16 cellular contexts compared by ENCODE assay signal in genomic region chr12:115472852-115473251, GRCh38.
DNase-seq lines count a peak whose midpoint lies in the region; ATAC-seq, FAIRE-seq and TF ChIP-seq lines count a peak whose summit lies in the region.
"Had no signal": no experiment of that assay in that cellular context is flagged by ENCODE, and none has a peak within 500 bp of the region (broad histone marks: within the 10 kb centered on the region; RNA-seq: fewer than 3 reads in every experiment).

No MANE protein-coding gene starts in this region.

- no peak for TF ChIP-seq EP300 in H1 (IDR thresholded peaks at IDR 0.05; ENCODE audit: borderline replicate concordance in 1 of 2, low read depth in 2 of 2, low read length in 2 of 2)

- no peak overlapping the region for H3K4me3 Mint-ChIP-seq in MCF 10A (ENCODE audit: unreplicated experiment)
- no peak overlapping the region for H3K4me3 Mint-ChIP-seq in effector memory CD8-positive, alpha-beta T cell
- H3K4me3 Mint-ChIP-seq: CD8-positive, alpha-beta T cell had no signal

- no peak overlapping the region; the same call in 1 of the 2 replicates for H2BK12ac ChIP-seq in H1 (ENCODE audit: low read depth, low read length)

- no peak overlapping the region for H3K14ac ChIP-seq in H1 (ENCODE audit: insufficient read length)

- TF ChIP-seq CTCF in breast epithelium (IDR thresholded peaks at IDR 0.05) (no peak), MCF 10A (IDR thresholded peaks at IDR 0.05; ENCODE audit: unreplicated experiment) (no peak), H1 (IDR thresholded peaks at IDR 0.05; ENCODE audit: control extremely low read depth in 1 of 3, insufficient read depth in 1 of 3, low read depth in 1 of 3, low read length in 3 of 3) (no peak)

- POLR2A ChIA-PET in MCF 10A (lab: Yijun Ruan, JAX) = no interaction called here
- POLR2A ChIA-PET in H1 (lab: Charles Lee; ENCODE audit: partially characterized antibody) = no interaction called here

- H2AFZ ChIP-seq in H1 (ENCODE audit: low read length) (no peak overlapping the region), Karpas-422 (ENCODE audit: low read length) (no peak overlapping the region)
- H2AFZ ChIP-seq: GM23248 had no signal

- H3K23me2 ChIP-seq in H1 (ENCODE audit: low read depth, low read length) = no peaks in the 10 kb centered on the region

- H2BK120ac ChIP-seq in H1 (replicated peaks; ENCODE audit: low read depth, low read length) = no peak overlapping the region

- H3K9me3 Mint-ChIP-seq in MCF 10A (ENCODE audit: unreplicated experiment) = no peaks in the 10 kb centered on the region
- peaks cover 0 to 2% of the 10 kb centered on the region in 2 donors for H3K9me3 Mint-ChIP-seq in effector memory CD8-positive, alpha-beta T cell

- CTCF ChIA-PET in MCF 10A (lab: Yijun Ruan, JAX) = no interaction called here
- CTCF ChIA-PET in H1 (lab: Charles Lee; ENCODE audit: partially characterized antibody) = interaction anchor here (1.6 kb wide), 1 partner anchor 19 kb away, joined by 5 read pairs; no protein-coding TSS in a partner anchor

- H3K36me3 ChIP-seq in breast epithelium (no peaks in the 10 kb centered on the region), H1 (ENCODE audit: control insufficient read depth in 2 of 4, insufficient read depth in 4 of 4, low read length in 3 of 4) (no peaks in the 10 kb centered on the region), Karpas-422 (ENCODE audit: insufficient read depth, low read length) (no peaks in the 10 kb centered on the region)
- H3K36me3 ChIP-seq: BLaER1 had no signal

- H3K27me3 ChIP-seq in breast epithelium (no peaks in the 10 kb centered on the region), H1 (replicated peaks in 1 of 4; ENCODE audit: control insufficient read depth in 3 of 4, extremely low read depth in 1 of 4, insufficient read depth in 3 of 4, low read length in 3 of 4) (no peaks in the 10 kb centered on the region), Karpas-422 (ENCODE audit: low read length) (no peaks in the 10 kb centered on the region)
- H3K27me3 ChIP-seq: BLaER1 had no signal

- no peak overlapping the region for H2BK5ac ChIP-seq in H1 (ENCODE audit: low read depth, low read length)

- H3K23ac ChIP-seq in H1 (ENCODE audit: insufficient read length) = no peak overlapping the region

- H4K5ac ChIP-seq in H1 (ENCODE audit: insufficient read length, low read depth, low read length) = no peak overlapping the region

- DNase-seq in breast epithelium (ENCODE audit: low spot score in 2 of 2) (no peak), MCF 10A (ENCODE audit: unreplicated experiment) (no peak), NCI-H748 treated with DMSO at 0.1 percent for 48 hours (lab: John Stamatoyannopoulos, UW) (peak; percentile 55), H1 (ENCODE audit: low read depth in 1 of 2, low spot score in 2 of 2) (no peak), Karpas-422 (no peak)
- no peak for DNase-seq in effector memory CD8-positive, alpha-beta T cell
- DNase-seq: 8988T; Calu3; CD8-positive, alpha-beta T cell; DMS79 treated with DMSO at 0.1 percent for 48 hours; GF-D8; GM23248; H7 had no signal

- no peak overlapping the region for H3K18ac ChIP-seq in H1 (ENCODE audit: extremely low read depth, low read length)

- intact Hi-C loops in breast epithelium (cut with DNase I; ENCODE audit: low total_unique reads) (no loop called here), MCF 10A (cut with micrococcal nuclease) (no loop called here)

- H3K4me3 ChIP-seq in breast epithelium = no peak overlapping the region
- H3K4me3 ChIP-seq in H1 (ENCODE audit: extremely low read depth in 1 of 4, insufficient read depth in 2 of 4, low read depth in 3 of 4, low read length in 4 of 4) = no peak overlapping the region
- no peak overlapping the region for H3K4me3 ChIP-seq in Karpas-422 (ENCODE audit: low read length)
- H3K4me3 ChIP-seq: BLaER1, GM23248 had no signal

- H3K4me2 ChIP-seq in H1 (ENCODE audit: insufficient read depth in 1 of 2, low read depth in 2 of 2, low read length in 2 of 2) (no peak overlapping the region), Karpas-422 (ENCODE audit: low read depth, low read length, poor library complexity, severe bottlenecking) (no peak overlapping the region)
- H3K4me2 ChIP-seq: BLaER1 had no signal

- H3K27ac Mint-ChIP-seq in MCF 10A (ENCODE audit: low read depth, unreplicated experiment) = no peak overlapping the region
- no peak overlapping the region for H3K27ac Mint-ChIP-seq in effector memory CD8-positive, alpha-beta T cell
- H3K27ac Mint-ChIP-seq: CD8-positive, alpha-beta T cell had no signal

- H3K4me1 Mint-ChIP-seq in MCF 10A (ENCODE audit: insufficient read depth, unreplicated experiment) = no peaks in the 10 kb centered on the region
- no peaks in the 10 kb centered on the region for H3K4me1 Mint-ChIP-seq in effector memory CD8-positive, alpha-beta T cell (ENCODE audit: low read depth in 2 of 2)

- 0 out of 2 replicates have a peak overlapping the region, but pooled peaks have one; percentile 63 for H2BK15ac ChIP-seq in H1 (ENCODE audit: low read length)

- FAIRE-seq in H1 (lab: Jason Lieb, UNC) = no peak

- H3K4me1 ChIP-seq in breast epithelium = no peaks in the 10 kb centered on the region
- no peaks in the 10 kb centered on the region for H3K4me1 ChIP-seq in H1 (replicated peaks in 1 of 4; ENCODE audit: control insufficient read depth in 3 of 4, insufficient read depth in 4 of 4, low read length in 3 of 4)
- no peaks in the 10 kb centered on the region for H3K4me1 ChIP-seq in Karpas-422 (ENCODE audit: low read length)
- H3K4me1 ChIP-seq: BLaER1 had no signal

- no peaks in the 10 kb centered on the region for H3K9me2 ChIP-seq in Karpas-422 (replicated peaks; ENCODE audit: insufficient read depth, low read length)

- no peak overlapping the region for H3K4ac ChIP-seq in H1 (replicated peaks; ENCODE audit: insufficient read length, low read depth, low read length)

- no peak overlapping the region for H2AK5ac ChIP-seq in H1 (ENCODE audit: low read depth, low read length)

- no peak overlapping the region for H4K91ac ChIP-seq in H1 (replicated peaks; ENCODE audit: insufficient read length, low read length)

- H3K27me3 Mint-ChIP-seq in MCF 10A (ENCODE audit: insufficient read depth, unreplicated experiment) = no peaks in the 10 kb centered on the region
- no peaks in the 10 kb centered on the region for H3K27me3 Mint-ChIP-seq in effector memory CD8-positive, alpha-beta T cell

- no peaks in the 10 kb centered on the region for H3K36me3 Mint-ChIP-seq in MCF 10A (ENCODE audit: insufficient read depth, unreplicated experiment)
- H3K36me3 Mint-ChIP-seq in effector memory CD8-positive, alpha-beta T cell (ENCODE audit: insufficient read depth) = no peaks in the 10 kb centered on the region
- H3K36me3 Mint-ChIP-seq: CD8-positive, alpha-beta T cell had no signal

- no peak overlapping the region for H4K8ac ChIP-seq in H1 (ENCODE audit: extremely low read depth, insufficient read depth, low read length)

- TF ChIP-seq POLR2A in breast epithelium (IDR thresholded peaks at IDR 0.05) (no peak), H1 (IDR thresholded peaks at IDR 0.05; ENCODE audit: control extremely low read depth in 1 of 2, low read depth in 2 of 2, low read length in 2 of 2) (no peak)

- H3K27ac ChIP-seq in breast epithelium = peak overlapping the region; percentile 45
- H3K27ac ChIP-seq in H1 (ENCODE audit: low read depth, low read length) = no peak overlapping the region
- H3K27ac ChIP-seq in Karpas-422 (ENCODE audit: low read length) = no peak overlapping the region
- H3K27ac ChIP-seq: BLaER1, GM23248 had no signal

- ATAC-seq in effector memory CD8-positive, alpha-beta T cell (replicated peaks) = no peak
- ATAC-seq in HG02938 (IDR thresholded peaks at IDR 0.05; ENCODE audit: unreplicated experiment) = no peak
- ATAC-seq: CD8-positive, alpha-beta T cell; HCT116 had no signal

- H3K79me1 ChIP-seq in H1 (ENCODE audit: low read depth, low read length) = no peaks in the 10 kb centered on the region

- H3K9ac ChIP-seq in H1 (replicated peaks in 1 of 4; ENCODE audit: extremely low read depth in 1 of 4, low read depth in 3 of 4, low read length in 3 of 4) (no peak overlapping the region), Karpas-422 (ENCODE audit: low read length) (no peak overlapping the region)
- H3K9ac ChIP-seq: BLaER1, GM23248 had no signal

- H2BK20ac ChIP-seq in H1 (ENCODE audit: low read length) = no peak overlapping the region

- no peaks in the 10 kb centered on the region for H3K9me3 ChIP-seq in breast epithelium
- no peaks in the 10 kb centered on the region for H3K9me3 ChIP-seq in H1 (ENCODE audit: insufficient read depth in 2 of 2, low read depth in 1 of 2, low read length in 1 of 2)
- H3K9me3 ChIP-seq in Karpas-422 (ENCODE audit: low read length) = no peaks in the 10 kb centered on the region; the same call in none of the 2 replicates
- H3K9me3 ChIP-seq: BLaER1 had no signal

- no peaks in the 10 kb centered on the region for H4K20me1 ChIP-seq in H1 (replicated peaks in 1 of 2; ENCODE audit: control insufficient read depth in 1 of 2, insufficient read depth in 2 of 2, low read length in 2 of 2)
- H4K20me1 ChIP-seq in Karpas-422 (ENCODE audit: insufficient read depth, low read depth, low read length) = no peaks in the 10 kb centered on the region
- H4K20me1 ChIP-seq: BLaER1 had no signal

- BruUV-seq in MCF 10A (replicated peaks; lab: Mats Ljungman, UMichigan) = no TSS peak

- no peaks in the 10 kb centered on the region for H3K79me2 ChIP-seq in H1 (ENCODE audit: control insufficient read depth in 1 of 2, insufficient read depth in 2 of 2, low read length in 2 of 2)
- no peaks in the 10 kb centered on the region for H3K79me2 ChIP-seq in Karpas-422 (ENCODE audit: low read length)

- no peak for TF ChIP-seq RAD21 in H1 (IDR thresholded peaks at IDR 0.05 in 1 of 2, conservative IDR thresholded peaks at IDR 0.05 in 1 of 2; ENCODE audit: low read depth in 2 of 2, low read length in 2 of 2)

- H3K56ac ChIP-seq in H1 (replicated peaks; ENCODE audit: insufficient read length, low read depth, low read length) = no peak overlapping the region

- 89% methylated on average over 4 of the region's 4 CpGs; no CpG with 5 or more reads in 1 of the 2 experiments for WGBS in H1 (ENCODE audit: extremely low coverage in 1 of 2, insufficient coverage in 1 of 2, insufficient read length in 1 of 2, insufficient replicate concordance in 2 of 2, low coverage in 1 of 2, low lambda C conversion rate in 2 of 2, missing lambda C conversion rate in 1 of 2), 2 experiments

TF ChIP-seq in H1, 55 proteins besides CTCF, POLR2A, EP300 and RAD21:
- no peak for TF ChIP-seq RNF2 (IDR thresholded peaks at IDR 0.05; ENCODE audit: borderline replicate concordance, low read depth, low read length, missing control alignments, poor library complexity, severe bottlenecking)

Comparison
In these comparisons a context has a peak if more than half of its experiments do, and no peak if none do; other contexts are left out.
1. H3K27ac ChIP-seq: peak in breast epithelium (2 of 2); none in H1 (single experiment) and Karpas-422 (single experiment).